ENCODE assay signal across 8 cellular contexts in the genomic region with DNA sequence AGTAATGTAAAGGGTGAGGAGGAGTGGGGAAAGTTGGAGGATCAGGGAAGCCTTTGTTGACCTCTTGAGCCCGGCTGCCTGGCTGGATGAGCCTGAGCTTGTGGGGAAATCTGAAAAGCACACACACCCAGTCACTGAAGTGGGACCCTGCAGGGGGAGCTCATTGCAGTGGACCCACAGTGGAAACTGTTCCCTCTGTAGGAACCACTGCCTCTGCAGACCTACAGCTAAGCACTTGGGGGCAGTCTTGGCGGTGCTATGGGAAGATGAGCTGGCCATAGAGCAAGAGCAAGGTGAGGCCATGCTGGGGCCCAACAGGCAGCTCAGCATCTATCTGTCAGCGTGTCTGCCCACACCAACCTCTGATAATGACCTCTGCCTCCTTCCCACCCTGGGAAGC.
DNase-seq lines count a peak whose midpoint lies in the region; ATAC-seq, FAIRE-seq and TF ChIP-seq lines count a peak whose summit lies in the region.

No MANE protein-coding gene starts in this region.

- H3K36me3 ChIP-seq in RWPE2 (ENCODE audit: low read depth) (no peaks in the 10 kb centered on the region), brain microvascular endothelial cell (replicated peaks) (no peaks in the 10 kb centered on the region), mucosa of descending colon (ENCODE audit: low read depth) (no peaks in the 10 kb centered on the region)

- H3K27me3 ChIP-seq in RWPE2 (ENCODE audit: insufficient read depth, poor library complexity, severe bottlenecking) (no peaks in the 10 kb centered on the region), brain microvascular endothelial cell (replicated peaks) (no peaks in the 10 kb centered on the region)

- TF ChIP-seq POLR2A in H54 (IDR thresholded peaks at IDR 0.05; ENCODE audit: low read depth, low read length), result no peak

- FAIRE-seq in H54 (lab: Jason Lieb, UNC), result peak; percentile 72

- peak; percentile 60 for DNase-seq in H54 (ENCODE audit: insufficient read length, low spot score)
- DNase-seq in RWPE2 (ENCODE audit: low spot score), result no peak
- peak; percentile 69 for DNase-seq in brain microvascular endothelial cell
- DNase-seq in mucosa of descending colon, result peak in 2 of 3 donors; percentile 53 to 56
- DNase-seq in NCI-H2171 (lab: John Stamatoyannopoulos, UW), result no peak

- H3K4me3 ChIP-seq in RWPE2 (ENCODE audit: severe bottlenecking), result no peak overlapping the region
- H3K4me3 ChIP-seq in brain microvascular endothelial cell (ENCODE audit: low read depth, low read length), result no peak overlapping the region
- H3K4me3 ChIP-seq in mucosa of descending colon, result no peak overlapping the region

- ATAC-seq in RWPE2 (ENCODE audit: low read depth), result peak; percentile 82
- ATAC-seq in mucosa of descending colon, result peak; percentile 79
- ATAC-seq in GM19023 (IDR thresholded peaks at IDR 0.05; ENCODE audit: unreplicated experiment), result no peak
- ATAC-seq in HG02870 (IDR thresholded peaks at IDR 0.05; ENCODE audit: unreplicated experiment), result no peak
- ATAC-seq in HG02759 (IDR thresholded peaks at IDR 0.05; ENCODE audit: unreplicated experiment), result no peak

- in situ Hi-C loops in brain microvascular endothelial cell (cut with HindIII; ENCODE audit: low pct_ligation_motif_present, low sequenced_read_pairs), result no loop called here

- H3K9me3 ChIP-seq in RWPE2 (ENCODE audit: severe bottlenecking), result no peaks in the 10 kb centered on the region
- H3K9me3 ChIP-seq in mucosa of descending colon, result no peaks in the 10 kb centered on the region

- peak; percentile 53 for TF ChIP-seq CTCF in RWPE2 (IDR thresholded peaks at IDR 0.05; ENCODE audit: poor library complexity, severe bottlenecking)
- TF ChIP-seq CTCF in brain microvascular endothelial cell (IDR thresholded peaks at IDR 0.05; ENCODE audit: low read depth, low read length, missing control alignments), result peak; percentile 92
- TF ChIP-seq CTCF in mucosa of descending colon (IDR thresholded peaks at IDR 0.05), result no peak

- no peak overlapping the region for H3K27ac ChIP-seq in RWPE2 (ENCODE audit: poor library complexity, severe bottlenecking)
- no peak overlapping the region for H3K27ac ChIP-seq in brain microvascular endothelial cell

- intact Hi-C loops in mucosa of descending colon (cut with DNase I, micrococcal nuclease), result no loop called here

- H3K4me1 ChIP-seq in RWPE2 (ENCODE audit: insufficient read depth, poor library complexity, severe bottlenecking) (no peaks in the 10 kb centered on the region), mucosa of descending colon (ENCODE audit: low read depth) (no peaks in the 10 kb centered on the region)

Comparison
In these comparisons a context has a peak if more than half of its experiments do, and no peak if none do; other contexts are left out.
1. DNase-seq: peak in H54 (single experiment), brain microvascular endothelial cell (single experiment) and mucosa of descending colon (2 of 3); none in RWPE2 (single experiment) and NCI-H2171 (single experiment).
2. ATAC-seq: peak in RWPE2 (single experiment) and mucosa of descending colon (single experiment); none in GM19023 (single experiment), HG02870 (single experiment) and HG02759 (single experiment).